In genomic region chr17:4594406-4595349, GRCh38 we compare ENCODE assay signal across 7 cellular contexts. TPM values are rescaled to one million over a fixed set of nuclear protein-coding genes. Genes with fewer than 3 reads are reported as not detected.
DNase-seq lines count a peak whose midpoint lies in the region; ATAC-seq lines count a peak whose summit lies in the region.

No MANE protein-coding gene starts in this region.

- ATAC-seq in activated CD8-positive, alpha-beta T cell treated with anti-CD3 and anti-CD28 coated beads, Interleukin-2, amount 10 ng/mL, durations not matched to agents 7 days and 5 days: peak; percentile 83
- ATAC-seq in HG03460 (IDR thresholded peaks at IDR 0.05; ENCODE audit: unreplicated experiment): no peak

- POLR2A ChIA-PET in activated CD8-positive, alpha-beta T cell treated with anti-CD3 and anti-CD28 coated beads, Interleukin-2, amount 10 ng/mL, durations not matched to agents 7 days and 5 days (lab: Charles Lee): interaction anchor here (0.6 kb wide), 1 partner anchor 161 kb away, joined by 3 read pairs; the partner anchor contains the start of gene SPNS3

- H3K4me1 Mint-ChIP-seq in activated CD8-positive, alpha-beta T cell treated with anti-CD3 and anti-CD28 coated beads, Interleukin-2, amount 10 ng/mL, durations not matched to agents 7 days and 5 days (ENCODE audit: low read depth): peaks cover 6% of the 10 kb centered on the region

- peak overlapping the region; percentile 49 for H3K27ac Mint-ChIP-seq in activated CD8-positive, alpha-beta T cell treated with anti-CD3 and anti-CD28 coated beads, Interleukin-2, amount 10 ng/mL, durations not matched to agents 7 days and 5 days

- CTCF ChIA-PET in activated CD8-positive, alpha-beta T cell treated with anti-CD3 and anti-CD28 coated beads, Interleukin-2, amount 10 ng/mL, durations not matched to agents 7 days and 5 days (lab: Charles Lee): interaction anchor here (0.6 to 1.5 kb wide), 7 partner anchors 24 to 337 kb away, joined by 3 to 4 read pairs (median 3); no protein-coding TSS in a partner anchor

- no peaks in the 10 kb centered on the region for H3K36me3 Mint-ChIP-seq in activated CD8-positive, alpha-beta T cell treated with anti-CD3 and anti-CD28 coated beads, Interleukin-2, amount 10 ng/mL, durations not matched to agents 7 days and 5 days (ENCODE audit: low read depth)

- in situ Hi-C loops in KBM-7 (cut with MboI; ENCODE audit: low pct_unique_long_range_greater_than_20kb, low sequenced_read_pairs) (loop anchor here (25.0 kb wide), 1 partner anchor 293 kb away; the partner anchor contains the start of gene C17orf107), G401 (cut with HindIII; ENCODE audit: low sequenced_read_pairs) (no loop called here)

- H3K27me3 Mint-ChIP-seq in activated CD8-positive, alpha-beta T cell treated with anti-CD3 and anti-CD28 coated beads, Interleukin-2, amount 10 ng/mL, durations not matched to agents 7 days and 5 days (ENCODE audit: low read depth): no peaks in the 10 kb centered on the region

- H3K9me3 Mint-ChIP-seq in activated CD8-positive, alpha-beta T cell treated with anti-CD3 and anti-CD28 coated beads, Interleukin-2, amount 10 ng/mL, durations not matched to agents 7 days and 5 days (ENCODE audit: insufficient read depth): no peaks in the 10 kb centered on the region

- no peak overlapping the region for H3K4me3 Mint-ChIP-seq in activated CD8-positive, alpha-beta T cell treated with anti-CD3 and anti-CD28 coated beads, Interleukin-2, amount 10 ng/mL, durations not matched to agents 7 days and 5 days

- peak; percentile 65 for DNase-seq in KBM-7
- peak; percentile 70 for DNase-seq in activated CD8-positive, alpha-beta T cell treated with anti-CD3 and anti-CD28 coated beads, Interleukin-2, amount 10 ng/mL, durations not matched to agents 7 days and 5 days
- peak; percentile 88 for DNase-seq in iPS-NIHi11 (ENCODE audit: low spot score)
- DNase-seq in stimulated activated CD8-positive, alpha-beta memory T cell treated with anti-CD3 and anti-CD28 coated beads, Interleukin-2, amount 100 ng/mL, for 48 hours (ENCODE audit: low read depth in 2 of 2): peak; percentile 31 to 32
- no peak for DNase-seq in NCI-H1930 (lab: John Stamatoyannopoulos, UW)
- DNase-seq in G401 (ENCODE audit: low spot score): no peak

RNA-seq across cellular contexts. Expression of gene SMTNL2, which starts 10.3 kb away (rescaled TPM):
- not detected for total RNA-seq in activated CD8-positive, alpha-beta T cell treated with anti-CD3 and anti-CD28 coated beads, Interleukin-2, amount 10 ng/mL, durations not matched to agents 7 days and 5 days
- total RNA-seq in G401 (2014; rRNA removed; shearing (Covaris generic)): not detected in 2 replicates

RNA-seq across cellular contexts. Expression of gene GGT6, which starts 34.3 kb away (rescaled TPM):
- total RNA-seq in activated CD8-positive, alpha-beta T cell treated with anti-CD3 and anti-CD28 coated beads, Interleukin-2, amount 10 ng/mL, durations not matched to agents 7 days and 5 days: not detected
- 5.3 TPM in 1 of 2 replicates, not detected in the other for total RNA-seq in G401 (2014; rRNA removed; shearing (Covaris generic))

RNA-seq across cellular contexts. Expression of gene MYBBP1A, which starts 39.5 kb away (rescaled TPM):
- total RNA-seq in activated CD8-positive, alpha-beta T cell treated with anti-CD3 and anti-CD28 coated beads, Interleukin-2, amount 10 ng/mL, durations not matched to agents 7 days and 5 days: 10 to 100 TPM; 70.7 to 76.7 TPM
- 89.3 and 91.6 TPM in 2 replicates for total RNA-seq in G401 (2014; rRNA removed; shearing (Covaris generic))

RNA-seq across cellular contexts. Expression of gene ALOX15, which starts 46.8 kb away (rescaled TPM):
- not detected for total RNA-seq in activated CD8-positive, alpha-beta T cell treated with anti-CD3 and anti-CD28 coated beads, Interleukin-2, amount 10 ng/mL, durations not matched to agents 7 days and 5 days
- 0.41 TPM in 1 of 2 replicates, not detected in the other for total RNA-seq in G401 (2014; rRNA removed; shearing (Covaris generic))

Comparison
In these comparisons a context has a peak if more than half of its experiments do, and no peak if none do; other contexts are left out.
1. DNase-seq: peak in KBM-7 (single experiment), activated CD8-positive, alpha-beta T cell treated with anti-CD3 and anti-CD28 coated beads, Interleukin-2, amount 10 ng/mL, durations not matched to agents 7 days and 5 days (single experiment), iPS-NIHi11 (single experiment) and stimulated activated CD8-positive, alpha-beta memory T cell treated with anti-CD3 and anti-CD28 coated beads, Interleukin-2, amount 100 ng/mL, for 48 hours (2 of 2); none in NCI-H1930 (0 of 2) and G401 (single experiment).